Comparison of ENCODE assay signal across 10 cellular contexts in genomic region chr6:119340766-119341487, GRCh38. TPM values are rescaled to one million over a fixed set of nuclear protein-coding genes. Genes with fewer than 3 reads are reported as not detected.
DNase-seq lines count a peak whose midpoint lies in the region; ATAC-seq, FAIRE-seq and TF ChIP-seq lines count a peak whose summit lies in the region.
"Had no signal": no experiment of that assay in that cellular context is flagged by ENCODE, and none has a peak within 500 bp of the region (broad histone marks: within the 10 kb centered on the region; RNA-seq: fewer than 3 reads in every experiment).

No MANE protein-coding gene starts in this region.

- H3K4me3 Mint-ChIP-seq in T-cell = no peak overlapping the region

- TF ChIP-seq CTCF in omental fat pad (IDR thresholded peaks at IDR 0.05) = no peak

- no peaks in the 10 kb centered on the region for H3K9me3 ChIP-seq in small intestine (ENCODE audit: control insufficient read depth, low read depth)

- no peak for FAIRE-seq in small intestine (lab: Jason Lieb, UNC)

- DNase-seq in T-cell = no peak
- no peak for DNase-seq in left ventricle myocardium superior
- DNase-seq in small intestine = no peak
- DNase-seq in omental fat pad (ENCODE audit: low spot score) = no peak
- DNase-seq in NCI-H2081 treated with DMSO at 0.1 percent for 48 hours (lab: John Stamatoyannopoulos, UW) = no peak
- no peak for DNase-seq in posterior cingulate gyrus
- DNase-seq: DMS79, hippocampal formation, NCI-H2107 had no signal

- H3K27me3 ChIP-seq in small intestine (ENCODE audit: control insufficient read depth in 2 of 2, insufficient read depth in 2 of 2, low read length in 2 of 2) = no peaks in the 10 kb centered on the region

- H3K9me3 Mint-ChIP-seq in T-cell = no peaks in the 10 kb centered on the region

- peak overlapping the region; percentile 9 to 82 for H3K27ac ChIP-seq in small intestine (ENCODE audit: low read depth in 1 of 2, low read length in 1 of 2)

- H3K4me1 ChIP-seq in small intestine (ENCODE audit: control insufficient read depth in 2 of 2, insufficient read depth in 1 of 2, low read depth in 1 of 2, low read length in 1 of 2) = peaks cover 4 to 18% of the 10 kb centered on the region in 2 donors

- no peaks in the 10 kb centered on the region for H3K27me3 Mint-ChIP-seq in T-cell

- no peaks in the 10 kb centered on the region for H3K36me3 Mint-ChIP-seq in T-cell

- peak overlapping the region; percentile 25 to 64 for H3K27ac Mint-ChIP-seq in T-cell

- intact Hi-C loops in left ventricle myocardium superior (cut with micrococcal nuclease) = no loop called here
- intact Hi-C loops in posterior cingulate gyrus (cut with DNase I) = no loop called here

- POLR2A ChIA-PET in T-cell (lab: Charles Lee) = no interaction called here

- CTCF ChIA-PET in T-cell (lab: Charles Lee) = interaction anchor here in 1 of 2 donors (0.8 to 1.9 kb wide), 2 partner anchors 10 to 148 kb away, joined by 3 to 12 read pairs; no protein-coding TSS in a partner anchor

- peak; percentile 43 for ATAC-seq in GM21576 (IDR thresholded peaks at IDR 0.05; ENCODE audit: unreplicated experiment)
- no peak for ATAC-seq in T-cell (replicated peaks in 1 of 4)
- peak; percentile 45 for ATAC-seq in left ventricle myocardium superior
- no peak for ATAC-seq in omental fat pad (ENCODE audit: low FRiP score)

- peaks cover 29 to 72% (median 59%) of the 10 kb centered on the region in 3 donors for H3K4me1 Mint-ChIP-seq in T-cell

- H3K36me3 ChIP-seq in small intestine (ENCODE audit: control insufficient read depth in 2 of 2, insufficient read depth in 2 of 2, low read length in 2 of 2) = peaks cover 2% of the 10 kb centered on the region in 2 donors

- no peak overlapping the region for H3K4me3 ChIP-seq in small intestine (ENCODE audit: low read depth in 1 of 2, low read length in 2 of 2)

- 40 to 56% (median 44%) methylated on average over 9 of the region's 9 CpGs for WGBS in small intestine, 3 donors

RNA-seq across cellular contexts. Expression of gene MAN1A1, which starts 8.6 kb away (rescaled TPM):
- 10 to 100 TPM in 3 of 5 donors, 1 to 10 TPM in 2; 9.4 to 13.6 (median 12.3) TPM for total RNA-seq in T-cell
- 18.3 TPM for total RNA-seq in left ventricle myocardium superior
- polyA plus RNA-seq in small intestine = 10 to 100 TPM; 17.7 to 43.4 (median 25.9) TPM
- 100 to 1,000 TPM; 210 to 247 (median 229) TPM for total RNA-seq in omental fat pad

Comparison
In these comparisons a context has a peak if more than half of its experiments do, and no peak if none do; other contexts are left out.
1. ATAC-seq: peak in GM21576 (single experiment) and left ventricle myocardium superior (single experiment); none in T-cell (0 of 4) and omental fat pad (single experiment).
2. RNA of gene MAN1A1, which starts 8.6 kb away (total RNA-seq): 210 to 247 TPM in omental fat pad; 18.3 TPM in left ventricle myocardium superior (single experiment) and 9.4 to 13.6 TPM in T-cell; every median in the first group is over 10 times any median in the second.